ENCODE assay signal across 1 cellular context in genomic region chrX:153972368-153973126, GRCh38.
TF ChIP-seq lines count a peak whose summit lies in the region.

TMEM187 (plus strand) TSS chrX:153972754; CDS start chrX:153982063, 9,309 bp downstream.

TF ChIP-seq in HCT116, 20 proteins besides CTCF, POLR2A, EP300 and RAD21 (continued from another document):
- no peak for TF ChIP-seq ZBTB33 (IDR thresholded peaks at IDR 0.05; ENCODE audit: extremely low read depth, insufficient replicate concordance, low read length)
- TF ChIP-seq FOSL1 (IDR thresholded peaks at IDR 0.05; ENCODE audit: low read depth): no peak
- no peak for TF ChIP-seq CBX3 (IDR thresholded peaks at IDR 0.05; ENCODE audit: low read depth)
- no peak for TF ChIP-seq JUND (IDR thresholded peaks at IDR 0.05)
- peak; percentile 43; the same call in 1 of the 2 replicates for TF ChIP-seq POLR2AphosphoS5 (IDR thresholded peaks at IDR 0.05; ENCODE audit: low read depth, low read length)
- no peak for TF ChIP-seq ATF3 (IDR thresholded peaks at IDR 0.05)
- TF ChIP-seq SRF (IDR thresholded peaks at IDR 0.05; ENCODE audit: low read depth): no peak
- no peak for TF ChIP-seq EGR1 (IDR thresholded peaks at IDR 0.05; ENCODE audit: low read depth)
- TF ChIP-seq EZH2phosphoT487 (IDR thresholded peaks at IDR 0.05; ENCODE audit: borderline replicate concordance): no peak
- TF ChIP-seq ZFX (IDR thresholded peaks at IDR 0.05): peak; percentile 60; the same call in 1 of the 2 replicates
TF ChIP-seq in HCT116: peak in this region for 2.
